Comparison of ENCODE assay signal across 1 cellular context in the genomic region with DNA sequence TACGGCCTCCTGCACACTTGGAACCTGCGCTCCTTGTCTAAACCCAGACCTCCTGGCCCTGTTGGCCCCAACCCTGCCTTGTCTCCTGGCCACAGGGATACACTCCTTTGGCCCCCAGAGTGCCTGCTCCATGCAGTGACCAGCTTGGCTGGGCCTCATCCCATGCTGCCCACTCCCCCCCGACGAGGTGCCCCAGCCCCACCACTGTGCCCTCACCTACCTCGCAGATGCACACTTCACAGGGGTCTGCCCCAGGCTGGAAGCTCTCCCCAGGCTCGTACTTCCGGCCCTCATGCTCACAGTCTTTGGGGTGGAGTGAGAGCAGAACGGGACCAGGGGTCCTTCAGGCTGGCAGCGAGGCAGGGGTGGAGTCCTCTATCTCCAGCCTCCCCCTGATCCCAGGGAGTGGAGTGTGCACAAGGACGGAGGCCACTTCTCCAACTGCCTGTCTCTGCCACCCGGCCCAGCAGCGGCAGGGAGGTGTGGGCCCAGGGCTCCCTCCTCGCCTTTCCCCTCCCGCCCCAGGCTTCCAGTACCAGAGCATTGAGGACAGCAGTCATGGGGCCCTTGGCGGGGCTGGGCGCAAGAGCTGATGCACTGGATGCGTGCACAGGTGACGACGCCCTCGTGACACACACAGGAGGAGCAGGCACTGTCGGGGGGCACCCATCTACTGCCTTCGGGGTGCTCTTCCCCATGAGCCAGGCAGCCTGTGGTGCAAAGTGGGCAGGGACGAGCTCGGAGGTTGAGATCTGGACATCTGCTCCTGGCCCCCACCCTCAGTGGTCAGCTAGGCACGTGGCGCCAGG.
TF ChIP-seq lines count a peak whose summit lies in the region.

No MANE protein-coding gene starts in this region.

TF ChIP-seq in K562, 482 proteins besides CTCF, POLR2A, EP300 and RAD21 (continued from another document):
- TF ChIP-seq, protein P1, sequence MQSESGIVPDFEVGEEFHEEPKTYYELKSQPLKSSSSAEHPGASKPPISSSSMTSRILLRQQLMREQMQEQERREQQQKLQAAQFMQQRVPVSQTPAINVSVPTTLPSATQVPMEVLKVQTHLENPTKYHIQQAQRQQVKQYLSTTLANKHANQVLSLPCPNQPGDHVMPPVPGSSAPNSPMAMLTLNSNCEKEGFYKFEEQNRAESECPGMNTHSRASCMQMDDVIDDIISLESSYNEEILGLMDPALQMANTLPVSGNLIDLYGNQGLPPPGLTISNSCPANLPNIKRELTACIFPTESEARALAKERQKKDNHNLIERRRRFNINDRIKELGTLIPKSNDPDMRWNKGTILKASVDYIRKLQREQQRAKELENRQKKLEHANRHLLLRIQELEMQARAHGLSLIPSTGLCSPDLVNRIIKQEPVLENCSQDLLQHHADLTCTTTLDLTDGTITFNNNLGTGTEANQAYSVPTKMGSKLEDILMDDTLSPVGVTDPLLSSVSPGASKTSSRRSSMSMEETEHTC (IDR thresholded peaks at IDR 0.05): 0 out of 2 replicates have a peak, but pooled peaks have one; percentile 27
- no peak for TF ChIP-seq HMGN3 (IDR thresholded peaks at IDR 0.05; ENCODE audit: borderline replicate concordance, extremely low read depth, insufficient read length, low read depth, low read length)
- TF ChIP-seq ZNF75A (CRISPR knock-in tag; IDR thresholded peaks at IDR 0.05): no peak
- no peak for TF ChIP-seq NEUROD1 (IDR thresholded peaks at IDR 0.05; ENCODE audit: borderline replicate concordance, low read depth, low read length, partially characterized antibody)
- no peak for TF ChIP-seq STAT5B (CRISPR knock-in tag; IDR thresholded peaks at IDR 0.05)
- no peak for TF ChIP-seq LCOR (CRISPR knock-in tag; IDR thresholded peaks at IDR 0.05)
- TF ChIP-seq, protein P2, sequence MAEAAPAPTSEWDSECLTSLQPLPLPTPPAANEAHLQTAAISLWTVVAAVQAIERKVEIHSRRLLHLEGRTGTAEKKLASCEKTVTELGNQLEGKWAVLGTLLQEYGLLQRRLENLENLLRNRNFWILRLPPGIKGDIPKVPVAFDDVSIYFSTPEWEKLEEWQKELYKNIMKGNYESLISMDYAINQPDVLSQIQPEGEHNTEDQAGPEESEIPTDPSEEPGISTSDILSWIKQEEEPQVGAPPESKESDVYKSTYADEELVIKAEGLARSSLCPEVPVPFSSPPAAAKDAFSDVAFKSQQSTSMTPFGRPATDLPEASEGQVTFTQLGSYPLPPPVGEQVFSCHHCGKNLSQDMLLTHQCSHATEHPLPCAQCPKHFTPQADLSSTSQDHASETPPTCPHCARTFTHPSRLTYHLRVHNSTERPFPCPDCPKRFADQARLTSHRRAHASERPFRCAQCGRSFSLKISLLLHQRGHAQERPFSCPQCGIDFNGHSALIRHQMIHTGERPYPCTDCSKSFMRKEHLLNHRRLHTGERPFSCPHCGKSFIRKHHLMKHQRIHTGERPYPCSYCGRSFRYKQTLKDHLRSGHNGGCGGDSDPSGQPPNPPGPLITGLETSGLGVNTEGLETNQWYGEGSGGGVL (CRISPR knock-in tag; IDR thresholded peaks at IDR 0.05): no peak
- no peak for TF ChIP-seq KDM1A (IDR thresholded peaks at IDR 0.05)
- TF ChIP-seq, protein P3, sequence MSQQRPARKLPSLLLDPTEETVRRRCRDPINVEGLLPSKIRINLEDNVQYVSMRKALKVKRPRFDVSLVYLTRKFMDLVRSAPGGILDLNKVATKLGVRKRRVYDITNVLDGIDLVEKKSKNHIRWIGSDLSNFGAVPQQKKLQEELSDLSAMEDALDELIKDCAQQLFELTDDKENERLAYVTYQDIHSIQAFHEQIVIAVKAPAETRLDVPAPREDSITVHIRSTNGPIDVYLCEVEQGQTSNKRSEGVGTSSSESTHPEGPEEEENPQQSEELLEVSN (IDR thresholded peaks at IDR 0.05; ENCODE audit: borderline replicate concordance in 1 of 2, extremely low read depth in 1 of 2, insufficient read depth in 1 of 2, insufficient read length in 1 of 2, low read depth in 1 of 2, low read length in 1 of 2, poor library complexity in 1 of 2, severe bottlenecking in 1 of 2): peak in 1 of 2 experiments; percentile 81
- TF ChIP-seq, protein P4, sequence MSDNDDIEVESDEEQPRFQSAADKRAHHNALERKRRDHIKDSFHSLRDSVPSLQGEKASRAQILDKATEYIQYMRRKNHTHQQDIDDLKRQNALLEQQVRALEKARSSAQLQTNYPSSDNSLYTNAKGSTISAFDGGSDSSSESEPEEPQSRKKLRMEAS (CRISPR knock-in tag; IDR thresholded peaks at IDR 0.05): peak; percentile 65; the same call in 1 of the 2 replicates
- TF ChIP-seq, protein P5, sequence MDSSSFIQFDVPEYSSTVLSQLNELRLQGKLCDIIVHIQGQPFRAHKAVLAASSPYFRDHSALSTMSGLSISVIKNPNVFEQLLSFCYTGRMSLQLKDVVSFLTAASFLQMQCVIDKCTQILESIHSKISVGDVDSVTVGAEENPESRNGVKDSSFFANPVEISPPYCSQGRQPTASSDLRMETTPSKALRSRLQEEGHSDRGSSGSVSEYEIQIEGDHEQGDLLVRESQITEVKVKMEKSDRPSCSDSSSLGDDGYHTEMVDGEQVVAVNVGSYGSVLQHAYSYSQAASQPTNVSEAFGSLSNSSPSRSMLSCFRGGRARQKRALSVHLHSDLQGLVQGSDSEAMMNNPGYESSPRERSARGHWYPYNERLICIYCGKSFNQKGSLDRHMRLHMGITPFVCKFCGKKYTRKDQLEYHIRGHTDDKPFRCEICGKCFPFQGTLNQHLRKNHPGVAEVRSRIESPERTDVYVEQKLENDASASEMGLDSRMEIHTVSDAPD (CRISPR knock-in tag; IDR thresholded peaks at IDR 0.05): no peak
- no peak for TF ChIP-seq TGIF2 (CRISPR knock-in tag; IDR thresholded peaks at IDR 0.05)
- TF ChIP-seq, protein P6, sequence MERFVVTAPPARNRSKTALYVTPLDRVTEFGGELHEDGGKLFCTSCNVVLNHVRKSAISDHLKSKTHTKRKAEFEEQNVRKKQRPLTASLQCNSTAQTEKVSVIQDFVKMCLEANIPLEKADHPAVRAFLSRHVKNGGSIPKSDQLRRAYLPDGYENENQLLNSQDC (CRISPR knock-in tag; IDR thresholded peaks at IDR 0.05): no peak
- no peak for TF ChIP-seq CC2D1A (IDR thresholded peaks at IDR 0.05)
- TF ChIP-seq PHF20 (IDR thresholded peaks at IDR 0.05; ENCODE audit: partially characterized antibody): no peak
- no peak for TF ChIP-seq COPS2 (conservative IDR thresholded peaks at IDR 0.05)
- no peak for TF ChIP-seq ESRRB (CRISPR knock-in tag; IDR thresholded peaks at IDR 0.05; ENCODE audit: borderline replicate concordance)
- no peak for TF ChIP-seq ZNF408 (CRISPR knock-in tag; IDR thresholded peaks at IDR 0.05; ENCODE audit: low read depth)
- TF ChIP-seq ZKSCAN8 (CRISPR knock-in tag; IDR thresholded peaks at IDR 0.05): no peak
- TF ChIP-seq, protein P7, sequence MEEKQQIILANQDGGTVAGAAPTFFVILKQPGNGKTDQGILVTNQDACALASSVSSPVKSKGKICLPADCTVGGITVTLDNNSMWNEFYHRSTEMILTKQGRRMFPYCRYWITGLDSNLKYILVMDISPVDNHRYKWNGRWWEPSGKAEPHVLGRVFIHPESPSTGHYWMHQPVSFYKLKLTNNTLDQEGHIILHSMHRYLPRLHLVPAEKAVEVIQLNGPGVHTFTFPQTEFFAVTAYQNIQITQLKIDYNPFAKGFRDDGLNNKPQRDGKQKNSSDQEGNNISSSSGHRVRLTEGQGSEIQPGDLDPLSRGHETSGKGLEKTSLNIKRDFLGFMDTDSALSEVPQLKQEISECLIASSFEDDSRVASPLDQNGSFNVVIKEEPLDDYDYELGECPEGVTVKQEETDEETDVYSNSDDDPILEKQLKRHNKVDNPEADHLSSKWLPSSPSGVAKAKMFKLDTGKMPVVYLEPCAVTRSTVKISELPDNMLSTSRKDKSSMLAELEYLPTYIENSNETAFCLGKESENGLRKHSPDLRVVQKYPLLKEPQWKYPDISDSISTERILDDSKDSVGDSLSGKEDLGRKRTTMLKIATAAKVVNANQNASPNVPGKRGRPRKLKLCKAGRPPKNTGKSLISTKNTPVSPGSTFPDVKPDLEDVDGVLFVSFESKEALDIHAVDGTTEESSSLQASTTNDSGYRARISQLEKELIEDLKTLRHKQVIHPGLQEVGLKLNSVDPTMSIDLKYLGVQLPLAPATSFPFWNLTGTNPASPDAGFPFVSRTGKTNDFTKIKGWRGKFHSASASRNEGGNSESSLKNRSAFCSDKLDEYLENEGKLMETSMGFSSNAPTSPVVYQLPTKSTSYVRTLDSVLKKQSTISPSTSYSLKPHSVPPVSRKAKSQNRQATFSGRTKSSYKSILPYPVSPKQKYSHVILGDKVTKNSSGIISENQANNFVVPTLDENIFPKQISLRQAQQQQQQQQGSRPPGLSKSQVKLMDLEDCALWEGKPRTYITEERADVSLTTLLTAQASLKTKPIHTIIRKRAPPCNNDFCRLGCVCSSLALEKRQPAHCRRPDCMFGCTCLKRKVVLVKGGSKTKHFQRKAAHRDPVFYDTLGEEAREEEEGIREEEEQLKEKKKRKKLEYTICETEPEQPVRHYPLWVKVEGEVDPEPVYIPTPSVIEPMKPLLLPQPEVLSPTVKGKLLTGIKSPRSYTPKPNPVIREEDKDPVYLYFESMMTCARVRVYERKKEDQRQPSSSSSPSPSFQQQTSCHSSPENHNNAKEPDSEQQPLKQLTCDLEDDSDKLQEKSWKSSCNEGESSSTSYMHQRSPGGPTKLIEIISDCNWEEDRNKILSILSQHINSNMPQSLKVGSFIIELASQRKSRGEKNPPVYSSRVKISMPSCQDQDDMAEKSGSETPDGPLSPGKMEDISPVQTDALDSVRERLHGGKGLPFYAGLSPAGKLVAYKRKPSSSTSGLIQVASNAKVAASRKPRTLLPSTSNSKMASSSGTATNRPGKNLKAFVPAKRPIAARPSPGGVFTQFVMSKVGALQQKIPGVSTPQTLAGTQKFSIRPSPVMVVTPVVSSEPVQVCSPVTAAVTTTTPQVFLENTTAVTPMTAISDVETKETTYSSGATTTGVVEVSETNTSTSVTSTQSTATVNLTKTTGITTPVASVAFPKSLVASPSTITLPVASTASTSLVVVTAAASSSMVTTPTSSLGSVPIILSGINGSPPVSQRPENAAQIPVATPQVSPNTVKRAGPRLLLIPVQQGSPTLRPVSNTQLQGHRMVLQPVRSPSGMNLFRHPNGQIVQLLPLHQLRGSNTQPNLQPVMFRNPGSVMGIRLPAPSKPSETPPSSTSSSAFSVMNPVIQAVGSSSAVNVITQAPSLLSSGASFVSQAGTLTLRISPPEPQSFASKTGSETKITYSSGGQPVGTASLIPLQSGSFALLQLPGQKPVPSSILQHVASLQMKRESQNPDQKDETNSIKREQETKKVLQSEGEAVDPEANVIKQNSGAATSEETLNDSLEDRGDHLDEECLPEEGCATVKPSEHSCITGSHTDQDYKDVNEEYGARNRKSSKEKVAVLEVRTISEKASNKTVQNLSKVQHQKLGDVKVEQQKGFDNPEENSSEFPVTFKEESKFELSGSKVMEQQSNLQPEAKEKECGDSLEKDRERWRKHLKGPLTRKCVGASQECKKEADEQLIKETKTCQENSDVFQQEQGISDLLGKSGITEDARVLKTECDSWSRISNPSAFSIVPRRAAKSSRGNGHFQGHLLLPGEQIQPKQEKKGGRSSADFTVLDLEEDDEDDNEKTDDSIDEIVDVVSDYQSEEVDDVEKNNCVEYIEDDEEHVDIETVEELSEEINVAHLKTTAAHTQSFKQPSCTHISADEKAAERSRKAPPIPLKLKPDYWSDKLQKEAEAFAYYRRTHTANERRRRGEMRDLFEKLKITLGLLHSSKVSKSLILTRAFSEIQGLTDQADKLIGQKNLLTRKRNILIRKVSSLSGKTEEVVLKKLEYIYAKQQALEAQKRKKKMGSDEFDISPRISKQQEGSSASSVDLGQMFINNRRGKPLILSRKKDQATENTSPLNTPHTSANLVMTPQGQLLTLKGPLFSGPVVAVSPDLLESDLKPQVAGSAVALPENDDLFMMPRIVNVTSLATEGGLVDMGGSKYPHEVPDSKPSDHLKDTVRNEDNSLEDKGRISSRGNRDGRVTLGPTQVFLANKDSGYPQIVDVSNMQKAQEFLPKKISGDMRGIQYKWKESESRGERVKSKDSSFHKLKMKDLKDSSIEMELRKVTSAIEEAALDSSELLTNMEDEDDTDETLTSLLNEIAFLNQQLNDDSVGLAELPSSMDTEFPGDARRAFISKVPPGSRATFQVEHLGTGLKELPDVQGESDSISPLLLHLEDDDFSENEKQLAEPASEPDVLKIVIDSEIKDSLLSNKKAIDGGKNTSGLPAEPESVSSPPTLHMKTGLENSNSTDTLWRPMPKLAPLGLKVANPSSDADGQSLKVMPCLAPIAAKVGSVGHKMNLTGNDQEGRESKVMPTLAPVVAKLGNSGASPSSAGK (IDR thresholded peaks at IDR 0.05): peak; percentile 85
- TF ChIP-seq ZC3H8 (IDR thresholded peaks at IDR 0.05): no peak
- TF ChIP-seq BACH1 (tag; IDR thresholded peaks at IDR 0.05): no peak
- no peak for TF ChIP-seq ATF7 (IDR thresholded peaks at IDR 0.05)
- TF ChIP-seq MYBL2 (IDR thresholded peaks at IDR 0.05; ENCODE audit: low read depth): no peak
- TF ChIP-seq MYBL2 (CRISPR knock-in tag; IDR thresholded peaks at IDR 0.05; ENCODE audit: borderline replicate concordance): no peak
- no peak for TF ChIP-seq CBX2 (IDR thresholded peaks at IDR 0.05; ENCODE audit: insufficient read depth, low read length, poor library complexity, severe bottlenecking)
- no peak for TF ChIP-seq ZNF133 (CRISPR knock-in tag; IDR thresholded peaks at IDR 0.05)
- peak; percentile 82; the same call in 1 of the 2 replicates for TF ChIP-seq L3MBTL2 (IDR thresholded peaks at IDR 0.05)
- TF ChIP-seq, protein P8, sequence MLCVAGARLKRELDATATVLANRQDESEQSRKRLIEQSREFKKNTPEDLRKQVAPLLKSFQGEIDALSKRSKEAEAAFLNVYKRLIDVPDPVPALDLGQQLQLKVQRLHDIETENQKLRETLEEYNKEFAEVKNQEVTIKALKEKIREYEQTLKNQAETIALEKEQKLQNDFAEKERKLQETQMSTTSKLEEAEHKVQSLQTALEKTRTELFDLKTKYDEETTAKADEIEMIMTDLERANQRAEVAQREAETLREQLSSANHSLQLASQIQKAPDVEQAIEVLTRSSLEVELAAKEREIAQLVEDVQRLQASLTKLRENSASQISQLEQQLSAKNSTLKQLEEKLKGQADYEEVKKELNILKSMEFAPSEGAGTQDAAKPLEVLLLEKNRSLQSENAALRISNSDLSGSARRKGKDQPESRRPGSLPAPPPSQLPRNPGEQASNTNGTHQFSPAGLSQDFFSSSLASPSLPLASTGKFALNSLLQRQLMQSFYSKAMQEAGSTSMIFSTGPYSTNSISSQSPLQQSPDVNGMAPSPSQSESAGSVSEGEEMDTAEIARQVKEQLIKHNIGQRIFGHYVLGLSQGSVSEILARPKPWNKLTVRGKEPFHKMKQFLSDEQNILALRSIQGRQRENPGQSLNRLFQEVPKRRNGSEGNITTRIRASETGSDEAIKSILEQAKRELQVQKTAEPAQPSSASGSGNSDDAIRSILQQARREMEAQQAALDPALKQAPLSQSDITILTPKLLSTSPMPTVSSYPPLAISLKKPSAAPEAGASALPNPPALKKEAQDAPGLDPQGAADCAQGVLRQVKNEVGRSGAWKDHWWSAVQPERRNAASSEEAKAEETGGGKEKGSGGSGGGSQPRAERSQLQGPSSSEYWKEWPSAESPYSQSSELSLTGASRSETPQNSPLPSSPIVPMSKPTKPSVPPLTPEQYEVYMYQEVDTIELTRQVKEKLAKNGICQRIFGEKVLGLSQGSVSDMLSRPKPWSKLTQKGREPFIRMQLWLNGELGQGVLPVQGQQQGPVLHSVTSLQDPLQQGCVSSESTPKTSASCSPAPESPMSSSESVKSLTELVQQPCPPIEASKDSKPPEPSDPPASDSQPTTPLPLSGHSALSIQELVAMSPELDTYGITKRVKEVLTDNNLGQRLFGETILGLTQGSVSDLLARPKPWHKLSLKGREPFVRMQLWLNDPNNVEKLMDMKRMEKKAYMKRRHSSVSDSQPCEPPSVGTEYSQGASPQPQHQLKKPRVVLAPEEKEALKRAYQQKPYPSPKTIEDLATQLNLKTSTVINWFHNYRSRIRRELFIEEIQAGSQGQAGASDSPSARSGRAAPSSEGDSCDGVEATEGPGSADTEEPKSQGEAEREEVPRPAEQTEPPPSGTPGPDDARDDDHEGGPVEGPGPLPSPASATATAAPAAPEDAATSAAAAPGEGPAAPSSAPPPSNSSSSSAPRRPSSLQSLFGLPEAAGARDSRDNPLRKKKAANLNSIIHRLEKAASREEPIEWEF (CRISPR knock-in tag; IDR thresholded peaks at IDR 0.05): no peak
- TF ChIP-seq ZNF175 (CRISPR knock-in tag; IDR thresholded peaks at IDR 0.05; ENCODE audit: low read depth): no peak
- no peak for TF ChIP-seq DMBX1 (CRISPR knock-in tag; IDR thresholded peaks at IDR 0.05; ENCODE audit: borderline replicate concordance)
